Comparison of ENCODE assay signal across 8 cellular contexts in the genomic region with DNA sequence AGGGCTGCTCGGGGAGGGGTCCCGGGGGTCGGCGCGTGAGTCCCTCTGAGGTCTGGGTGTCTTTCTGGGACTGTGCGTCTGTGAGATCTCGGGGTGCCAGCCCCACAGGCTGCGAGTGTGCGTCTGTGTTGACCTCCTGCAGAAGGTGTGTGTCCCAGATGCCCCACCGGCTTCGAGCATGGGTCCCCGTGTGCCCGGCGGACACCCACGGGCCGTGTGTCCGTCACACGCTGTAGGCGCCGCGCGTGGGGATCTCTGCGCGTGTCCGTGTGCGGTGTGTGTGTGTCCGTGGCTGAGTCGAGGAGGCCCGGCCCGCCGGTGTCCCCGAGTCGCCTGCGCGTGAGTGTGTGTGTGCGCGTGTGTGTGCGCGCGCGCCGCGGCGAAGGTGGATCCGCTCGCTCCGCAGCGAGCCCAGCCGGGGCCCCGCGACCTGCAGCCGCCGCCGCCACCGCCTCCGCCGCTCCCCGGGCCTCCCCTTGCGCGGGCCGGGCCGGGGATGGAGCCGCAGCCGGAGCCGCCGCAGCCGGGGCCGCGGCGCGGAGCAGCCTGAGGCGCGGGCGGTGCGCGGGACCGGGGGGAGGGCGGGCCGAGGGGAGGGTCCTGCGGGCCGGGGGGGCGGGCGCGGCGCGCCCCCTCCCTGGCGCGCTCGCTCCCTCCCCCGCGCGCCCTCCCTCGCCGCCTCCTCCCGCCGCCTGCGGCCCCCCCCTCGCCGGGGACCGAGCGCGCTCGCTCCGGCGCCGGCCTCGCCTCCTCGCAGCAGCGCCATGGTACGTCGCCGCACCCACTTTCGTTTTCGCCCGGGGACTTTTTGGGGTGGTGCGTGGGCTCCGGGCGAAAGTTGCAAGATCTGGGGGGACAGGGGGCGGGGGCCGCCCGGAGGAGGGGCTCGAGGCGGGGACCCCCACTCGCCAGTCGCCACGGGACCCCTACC. TPM values are rescaled to one million over a fixed set of nuclear protein-coding genes. Genes with fewer than 3 reads are reported as not detected.
DNase-seq lines count a peak whose midpoint lies in the region; ATAC-seq and TF ChIP-seq lines count a peak whose summit lies in the region.

No MANE protein-coding gene starts in this region.

- H3K4me1 ChIP-seq in H9 (ENCODE audit: insufficient read depth, low read length) (no peaks in the 10 kb centered on the region; the same call in 1 of the 2 replicates), ascending aorta (peaks cover 16 to 26% of the 10 kb centered on the region in 2 donors), iPS DF 6.9 (ENCODE audit: control insufficient read depth, insufficient read depth, low read length) (peaks cover 4% of the 10 kb centered on the region; the same call in 1 of the 2 replicates), skeletal muscle tissue (ENCODE audit: control insufficient read depth in 3 of 3, insufficient read depth in 3 of 3, low read length in 3 of 3) (peaks cover 27 to 34% (median 31%) of the 10 kb centered on the region in 3 donors)

- POLR2A ChIA-PET in T-cell (lab: Charles Lee): interaction anchor here in 1 of 2 donors (0.6 kb wide), 1 partner anchor 63 kb away, joined by 6 read pairs; no protein-coding TSS in a partner anchor

- H3K9me3 ChIP-seq in H9 (ENCODE audit: control insufficient read depth, low read depth, low read length) (no peaks in the 10 kb centered on the region), ascending aorta (no peaks in the 10 kb centered on the region), iPS DF 6.9 (ENCODE audit: control insufficient read depth, insufficient read depth, low read length) (no peaks in the 10 kb centered on the region), skeletal muscle tissue (ENCODE audit: control insufficient read depth in 3 of 3, low read length in 3 of 3) (no peaks in the 10 kb centered on the region)

- no peak overlapping the region for H2BK20ac ChIP-seq in H9 (ENCODE audit: low read depth, low read length, poor library complexity, severe bottlenecking)

- H4K91ac ChIP-seq in H9 (ENCODE audit: insufficient read length, low read depth, low read length): no peak overlapping the region

- no peak overlapping the region for H3K23ac ChIP-seq in H9 (ENCODE audit: insufficient read length, low read depth, low read length)

- TF ChIP-seq CTCF in CD14-positive monocyte (IDR thresholded peaks at IDR 0.05) (no peak), H9 (conservative IDR thresholded peaks at IDR 0.05) (no peak), ascending aorta (IDR thresholded peaks at IDR 0.05) (no peak)

- peaks cover 6% of the 10 kb centered on the region in 2 donors for H3K36me3 Mint-ChIP-seq in CD14-positive monocyte
- peaks cover 0 to 4% (median 0%) of the 10 kb centered on the region in 3 experiments; a peak in 3 of 7 replicates for H3K36me3 Mint-ChIP-seq in H9 (ENCODE audit: insufficient read depth in 1 of 3, low read depth in 3 of 3)
- H3K36me3 Mint-ChIP-seq in T-cell: no peaks in the 10 kb centered on the region

- H3K14ac ChIP-seq in H9 (ENCODE audit: insufficient read depth, low read length): no peak overlapping the region; the same call in 1 of the 2 replicates

- no peak overlapping the region for H4K8ac ChIP-seq in H9 (replicated peaks; ENCODE audit: insufficient read length, low read depth, low read length)

- H4K5ac ChIP-seq in H9 (ENCODE audit: insufficient read length, low read depth, low read length): no peak overlapping the region

- H3K23me2 ChIP-seq in H9 (ENCODE audit: insufficient read length, low read depth, low read length, poor library complexity, severe bottlenecking): no peaks in the 10 kb centered on the region

- peak overlapping the region in 4 of 7 donors; percentile 42 to 71 (median 58) for H3K27ac Mint-ChIP-seq in CD14-positive monocyte
- no peak overlapping the region for H3K27ac Mint-ChIP-seq in H9
- peak overlapping the region; percentile 74 to 87 for H3K27ac Mint-ChIP-seq in T-cell

- no peak overlapping the region for H2AK5ac ChIP-seq in H9 (ENCODE audit: insufficient read length, low read length)

- intact Hi-C loops in CD14-positive monocyte (cut with micrococcal nuclease) (no loop called here), ascending aorta (cut with DNase I) (loop anchor here (2.0 kb wide), 1 partner anchor 14 kb away; no protein-coding TSS in a partner anchor)

- peak overlapping the region; percentile 83 to 99 for H3K4me3 ChIP-seq in ascending aorta
- H3K4me3 ChIP-seq in iPS DF 6.9 (ENCODE audit: low read length): peak overlapping the region; percentile 30; the same call in 1 of the 2 replicates
- peak overlapping the region; percentile 54 to 83 (median 80) for H3K4me3 ChIP-seq in skeletal muscle tissue (ENCODE audit: low read length in 3 of 3)

- CTCF ChIA-PET in T-cell (lab: Charles Lee): no interaction called here

- H3K56ac ChIP-seq in H9 (ENCODE audit: insufficient read length, low read depth, low read length): no peak overlapping the region

- H3K36me3 ChIP-seq in ascending aorta (no peaks in the 10 kb centered on the region), iPS DF 6.9 (ENCODE audit: control insufficient read depth, insufficient read depth, low read length) (no peaks in the 10 kb centered on the region), skeletal muscle tissue (ENCODE audit: control insufficient read depth in 3 of 3, insufficient read depth in 3 of 3, low read length in 3 of 3) (peaks cover 0 to 2% (median 0%) of the 10 kb centered on the region in 3 donors)

- H2BK12ac ChIP-seq in H9 (ENCODE audit: insufficient read length, low read depth, low read length): no peak overlapping the region

- no peaks in the 10 kb centered on the region for H3K79me1 ChIP-seq in H9 (ENCODE audit: insufficient read depth, low read depth, low read length, poor library complexity, severe bottlenecking)

- no peaks in the 10 kb centered on the region for H3K79me2 ChIP-seq in H9 (ENCODE audit: insufficient read depth, low read length)

- no peak overlapping the region for H2AFZ ChIP-seq in H9 (ENCODE audit: low read length)

- peaks cover 2% of the 10 kb centered on the region for H4K20me1 ChIP-seq in H9 (ENCODE audit: control insufficient read depth, insufficient read depth, insufficient read length)

- in situ Hi-C loops in KBM-7 (cut with MboI; ENCODE audit: low pct_unique_long_range_greater_than_20kb, low sequenced_read_pairs): no loop called here

- no peak overlapping the region for H3K18ac ChIP-seq in H9 (ENCODE audit: insufficient read length, low read depth, low read length)

- H3K4me1 Mint-ChIP-seq in CD14-positive monocyte (peaks cover 30% of the 10 kb centered on the region), H9 (peaks cover 3 to 26% of the 10 kb centered on the region in 2 experiments; a peak in 3 of 4 replicates), T-cell (peaks cover 33 to 39% (median 38%) of the 10 kb centered on the region in 3 donors)

- H3T11ph ChIP-seq in H9 (ENCODE audit: low read length): no peak overlapping the region

- WGBS in H9 (ENCODE audit: extremely low coverage, insufficient read length, low lambda C conversion rate): no CpG with 5 or more reads among the region's 126 CpGs
- no CpG with 5 or more reads among the region's 126 CpGs for WGBS in iPS DF 6.9 (ENCODE audit: insufficient coverage, insufficient read length)

- no peak overlapping the region for H2BK15ac ChIP-seq in H9 (ENCODE audit: low read depth, low read length)

- peaks cover 0 to 15% (median 2%) of the 10 kb centered on the region in 7 donors for H3K9me3 Mint-ChIP-seq in CD14-positive monocyte
- H3K9me3 Mint-ChIP-seq in H9: peaks cover 11 to 21% of the 10 kb centered on the region in 2 experiments
- peaks cover 0 to 4% (median 3%) of the 10 kb centered on the region in 3 donors for H3K9me3 Mint-ChIP-seq in T-cell

- peak; percentile 64 to 71 (median 67) for ATAC-seq in T-cell (replicated peaks in 1 of 4)

- H2BK120ac ChIP-seq in H9 (ENCODE audit: low read depth, low read length, poor library complexity, severe bottlenecking): no peak overlapping the region

- H3K27me3 ChIP-seq in H9 (ENCODE audit: insufficient read depth, low read length) (peaks cover 73% of the 10 kb centered on the region), ascending aorta (no peaks in the 10 kb centered on the region), iPS DF 6.9 (ENCODE audit: control insufficient read depth, insufficient read depth, low read length) (peaks cover 68% of the 10 kb centered on the region), skeletal muscle tissue (ENCODE audit: control insufficient read depth in 3 of 3, insufficient read depth in 3 of 3, low read length in 3 of 3) (no peaks in the 10 kb centered on the region)

- H3K4me3 Mint-ChIP-seq in CD14-positive monocyte (peak overlapping the region; percentile 88 to 93), H9 (peak overlapping the region; percentile 48 to 71), T-cell (peak overlapping the region; percentile 85 to 91 (median 87))

- H3K27me3 Mint-ChIP-seq in CD14-positive monocyte (ENCODE audit: low read depth in 3 of 3): peaks cover 18 to 23% (median 19%) of the 10 kb centered on the region in 3 donors
- peaks cover 88% of the 10 kb centered on the region for H3K27me3 Mint-ChIP-seq in H9 (ENCODE audit: low read depth)
- H3K27me3 Mint-ChIP-seq in T-cell: no peaks in the 10 kb centered on the region

- no peak overlapping the region for H2BK5ac ChIP-seq in H9 (ENCODE audit: insufficient read length, low read length)

- no peak overlapping the region for H3K4me2 ChIP-seq in H9 (ENCODE audit: insufficient read depth, insufficient read length, low read length)

- H3K4ac ChIP-seq in H9 (ENCODE audit: low read depth, low read length): no peak overlapping the region

- DNase-seq in CD14-positive monocyte (ENCODE audit: low spot score) (no peak), H9 (no peak), T-cell (peak; percentile 49 to 73 (median 64)), ascending aorta (ENCODE audit: low spot score in 2 of 2) (peak in 1 of 2 donors; percentile 81), iPS DF 6.9 (ENCODE audit: low read depth, low spot score) (no peak), KBM-7 (no peak), NOMO-1 treated with dmso at 0.1 percent for 144 hours (lab: John Stamatoyannopoulos, UW; ENCODE audit: unreplicated experiment) (no peak)

- no peak overlapping the region for H3K9ac ChIP-seq in H9 (ENCODE audit: extremely low read depth, insufficient read length, low read length)
- H3K9ac ChIP-seq in skeletal muscle tissue (ENCODE audit: low read depth in 1 of 3, low read length in 3 of 3): peak overlapping the region; percentile 60 to 88 (median 70)

- no peak overlapping the region for H3K27ac ChIP-seq in H9 (ENCODE audit: insufficient read length, low read depth, low read length)
- H3K27ac ChIP-seq in ascending aorta: peak overlapping the region; percentile 96 to 99
- no peak overlapping the region for H3K27ac ChIP-seq in iPS DF 6.9 (ENCODE audit: low read length)
- H3K27ac ChIP-seq in skeletal muscle tissue (ENCODE audit: low read depth, low read length): peak overlapping the region; percentile 91

RNA-seq across cellular contexts. Expression of a gene that starts 7.2 kb away (rescaled TPM):
- polyA plus RNA-seq in CD14-positive monocyte: 10 to 100 TPM in 1 of 2 donors, 1 to 10 TPM in 1; 7.0 to 11.5 TPM
- total RNA-seq in H9 (2021): 5.6 and 8.0 TPM in 2 replicates
- 10 to 100 TPM; 27.1 to 41.7 (median 37.2) TPM for total RNA-seq in T-cell
- 194 TPM for total RNA-seq in ascending aorta
- total RNA-seq in skeletal muscle tissue: 8.4 TPM

Comparison
In these comparisons a context has a peak if more than half of its experiments do, and no peak if none do; other contexts are left out.
1. DNase-seq: peak in T-cell (34 of 34); none in CD14-positive monocyte (single experiment), H9 (single experiment), iPS DF 6.9 (single experiment), KBM-7 (single experiment) and NOMO-1 treated with dmso at 0.1 percent for 144 hours (single experiment).
2. H3K27ac Mint-ChIP-seq: peak in CD14-positive monocyte (4 of 7) and T-cell (2 of 2); none in H9 (0 of 3).
3. H3K27ac ChIP-seq: peak in ascending aorta (2 of 2) and skeletal muscle tissue (single experiment); none in H9 (single experiment) and iPS DF 6.9 (single experiment).
4. H3K4me3 ChIP-seq: peak in every context shown above with its lines; median percentile 91 in ascending aorta; 80 in skeletal muscle tissue; 30 in iPS DF 6.9.
5. Peak in every context shown above with its lines, with median percentiles within 50 percentile points of each other: H3K4me3 Mint-ChIP-seq.